ENCODE assay signal across 10 cellular contexts in genomic region chr3:195688471-195689180, GRCh38. TPM values are rescaled to one million over a fixed set of nuclear protein-coding genes. Genes with fewer than 3 reads are reported as not detected.
A peak's percentile ranks its signal among the peaks of the same experiment; 100 is the strongest.
DNase-seq lines count a peak whose midpoint lies in the region; ATAC-seq and TF ChIP-seq lines count a peak whose summit lies in the region.
"Not testable (repeated sequence)": the region's sequence is repeated elsewhere in the genome, so short reads cannot be mapped to it uniquely, and the experiment has no call there.
"Had no signal": no experiment of that assay in that cellular context is flagged by ENCODE, and none has a peak within 500 bp of the region (broad histone marks: within the 10 kb centered on the region; RNA-seq: fewer than 3 reads in every experiment).

No MANE protein-coding gene starts in this region.

- H3K9me3 Mint-ChIP-seq in activated T-helper 2 cell treated with anti-CD3 and anti-CD28 coated beads, Interferon-gamma antibody, Interleukin-2, Interleukin-4, amounts not matched to agents 10 μg/mL and 5 μg/mL and 100 μg/mL, durations not matched to agents 14 hours and 24 hours and 36 hours, result not testable (repeated sequence)

- WGBS in esophagus muscularis mucosa, result 36% methylated on average over 4 of the region's 14 CpGs

- peaks cover 83% of the 10 kb centered on the region for H3K36me3 Mint-ChIP-seq in activated T-helper 2 cell treated with anti-CD3 and anti-CD28 coated beads, Interferon-gamma antibody, Interleukin-2, Interleukin-4, amounts not matched to agents 10 μg/mL and 5 μg/mL and 100 μg/mL, durations not matched to agents 14 hours and 24 hours and 36 hours (ENCODE audit: low read depth)

- peaks cover 45% of the 10 kb centered on the region for H3K4me1 Mint-ChIP-seq in activated T-helper 2 cell treated with anti-CD3 and anti-CD28 coated beads, Interferon-gamma antibody, Interleukin-2, Interleukin-4, amounts not matched to agents 10 μg/mL and 5 μg/mL and 100 μg/mL, durations not matched to agents 14 hours and 24 hours and 36 hours (ENCODE audit: low read depth)

- not testable (repeated sequence) for H3K4me3 ChIP-seq in esophagus muscularis mucosa, gastrocnemius medialis, uterus

- ATAC-seq in Right ventricle myocardium inferior, result peak; percentile 63
- ATAC-seq in gastrocnemius medialis, result peak; percentile 44 to 56

- DNase-seq in EL (peak; percentile 16), iris pigment epithelial cell (ENCODE audit: low read depth) (peak; percentile 72), mucosa of gallbladder (ENCODE audit: low spot score) (peak; percentile 55)
- not testable (repeated sequence) for DNase-seq in activated T-helper 2 cell treated with anti-CD3 and anti-CD28 coated beads, Interferon-gamma antibody, Interleukin-2, Interleukin-4, amounts not matched to agents 10 μg/mL and 5 μg/mL and 100 μg/mL, durations not matched to agents 14 hours and 24 hours and 36 hours (ENCODE audit: low spot score); esophagus muscularis mucosa (ENCODE audit: extremely low spot score); Right ventricle myocardium inferior (ENCODE audit: missing footprints); gastrocnemius medialis; uterus

- not testable (repeated sequence) for H3K9me3 ChIP-seq in esophagus muscularis mucosa, gastrocnemius medialis, uterus

- TF ChIP-seq CTCF in esophagus muscularis mucosa (IDR thresholded peaks at IDR 0.05); gastrocnemius medialis (IDR thresholded peaks at IDR 0.05 in 4 of 5, conservative IDR thresholded peaks at IDR 0.05 in 1 of 5); uterus (IDR thresholded peaks at IDR 0.05): not testable (repeated sequence)

- intact Hi-C loops in activated T-helper 2 cell treated with anti-CD3 and anti-CD28 coated beads, Interferon-gamma antibody, Interleukin-2, Interleukin-4, amounts not matched to agents 10 μg/mL and 5 μg/mL and 100 μg/mL, durations not matched to agents 14 hours and 24 hours and 36 hours (cut with micrococcal nuclease); esophagus muscularis mucosa (cut with DNase I); Right ventricle myocardium inferior (cut with DNase I); uterus (cut with DNase I; ENCODE audit: low total_unique reads): not testable (repeated sequence)
- intact Hi-C loops in gastrocnemius medialis (cut with DNase I; ENCODE audit: low total_unique reads), result loop anchor here (10.0 kb wide), 1 partner anchor 266 kb away; no protein-coding TSS in a partner anchor

- H3K4me1 ChIP-seq in esophagus muscularis mucosa (peaks cover 10 to 28% (median 20%) of the 10 kb centered on the region in 4 donors), gastrocnemius medialis (peaks cover 10 to 12% of the 10 kb centered on the region in 2 donors)
- not testable (repeated sequence) for H3K4me1 ChIP-seq in uterus

- H3K36me3 ChIP-seq in esophagus muscularis mucosa (peaks cover 16 to 75% (median 60%) of the 10 kb centered on the region in 4 donors), gastrocnemius medialis (peaks cover 0 to 37% of the 10 kb centered on the region in 2 donors)
- not testable (repeated sequence) for H3K36me3 ChIP-seq in uterus

- peak overlapping the region; percentile 86 for H3K27ac Mint-ChIP-seq in activated T-helper 2 cell treated with anti-CD3 and anti-CD28 coated beads, Interferon-gamma antibody, Interleukin-2, Interleukin-4, amounts not matched to agents 10 μg/mL and 5 μg/mL and 100 μg/mL, durations not matched to agents 14 hours and 24 hours and 36 hours

- H3K27ac ChIP-seq in esophagus muscularis mucosa (replicated peaks in 1 of 4) (peak overlapping the region; percentile 71 to 83 (median 72)), gastrocnemius medialis (peak overlapping the region; percentile 49 to 77 (median 72)), uterus (peak overlapping the region; percentile 27 to 30)

- peak; percentile 46 for TF ChIP-seq EP300 in esophagus muscularis mucosa (IDR thresholded peaks at IDR 0.05)

- not testable (repeated sequence) for TF ChIP-seq POLR2A in esophagus muscularis mucosa (IDR thresholded peaks at IDR 0.05; ENCODE audit: low read depth); gastrocnemius medialis (IDR thresholded peaks at IDR 0.05); uterus (IDR thresholded peaks at IDR 0.05)

- in situ Hi-C loops in gastrocnemius medialis (cut with MboI; ENCODE audit: low sequenced_read_pairs in 4 of 4), result loop anchor here in 1 of 4 donors (25.0 kb wide), 1 partner anchor 274 kb away; no protein-coding TSS in a partner anchor

- H3K27me3 Mint-ChIP-seq in activated T-helper 2 cell treated with anti-CD3 and anti-CD28 coated beads, Interferon-gamma antibody, Interleukin-2, Interleukin-4, amounts not matched to agents 10 μg/mL and 5 μg/mL and 100 μg/mL, durations not matched to agents 14 hours and 24 hours and 36 hours (ENCODE audit: low read depth), result not testable (repeated sequence)

- not testable (repeated sequence) for H3K4me3 Mint-ChIP-seq in activated T-helper 2 cell treated with anti-CD3 and anti-CD28 coated beads, Interferon-gamma antibody, Interleukin-2, Interleukin-4, amounts not matched to agents 10 μg/mL and 5 μg/mL and 100 μg/mL, durations not matched to agents 14 hours and 24 hours and 36 hours (ENCODE audit: low read depth)

- H3K27me3 ChIP-seq in esophagus muscularis mucosa, gastrocnemius medialis, uterus: not testable (repeated sequence)

RNA-seq across cellular contexts. Expression of gene MUC20, which starts 32.2 kb away (rescaled TPM):
- total RNA-seq in activated T-helper 2 cell treated with anti-CD3 and anti-CD28 coated beads, Interferon-gamma antibody, Interleukin-2, Interleukin-4, amounts not matched to agents 10 μg/mL and 5 μg/mL and 100 μg/mL, durations not matched to agents 14 hours and 24 hours and 36 hours, result 3.9 and 5.0 TPM in 2 replicates
- 1 to 10 TPM; 2.5 to 10.0 (median 4.7) TPM for total RNA-seq in esophagus muscularis mucosa
- total RNA-seq in Right ventricle myocardium inferior, result 4.6 TPM
- total RNA-seq in mucosa of gallbladder, result 198 TPM
- 1 to 10 TPM; 1.5 to 7.0 (median 3.2) TPM for total RNA-seq in gastrocnemius medialis
- 10 to 100 TPM in 1 of 4 donors, 1 to 10 TPM in 2, under 1 TPM in 1; 0.29 to 17.6 (median 4.4) TPM for total RNA-seq in uterus
- total RNA-seq: GM23248, H9 had no signal

Comparison
In these comparisons a context has a peak if more than half of its experiments do, and no peak if none do; other contexts are left out.
1. RNA of gene MUC20, which starts 32.2 kb away (total RNA-seq): 198 TPM in mucosa of gallbladder (single experiment); 0.29 to 17.6 TPM in uterus, 2.5 to 10.0 TPM in esophagus muscularis mucosa, 4.6 TPM in Right ventricle myocardium inferior (single experiment), 3.9 to 5.0 TPM in activated T-helper 2 cell treated with anti-CD3 and anti-CD28 coated beads, Interferon-gamma antibody, Interleukin-2, Interleukin-4, amounts not matched to agents 10 μg/mL and 5 μg/mL and 100 μg/mL, durations not matched to agents 14 hours and 24 hours and 36 hours and 1.5 to 7.0 TPM in gastrocnemius medialis; every median in the first group is over 10 times any median in the second.
2. Peak in every context shown above with its lines, with median percentiles within 50 percentile points of each other: H3K27ac ChIP-seq.